In genomic region chr2:95531254-95531771, GRCh38 we compare ENCODE assay signal across 21 cellular contexts. TPM values are rescaled to one million over a fixed set of nuclear protein-coding genes. Genes with fewer than 3 reads are reported as not detected.
DNase-seq lines count a peak whose midpoint lies in the region; ATAC-seq, FAIRE-seq and TF ChIP-seq lines count a peak whose summit lies in the region.
"Had no signal": no experiment of that assay in that cellular context is flagged by ENCODE, and none has a peak within 500 bp of the region (broad histone marks: within the 10 kb centered on the region; RNA-seq: fewer than 3 reads in every experiment).

No MANE protein-coding gene starts in this region.

- peak; percentile 37 to 69 for ATAC-seq in activated naive CD4-positive, alpha-beta T cell treated with anti-CD3 and anti-CD28 coated beads, Interleukin-2, amount 50 U/mL, for 72 hours
- peak; percentile 17 for ATAC-seq in HG02610 (IDR thresholded peaks at IDR 0.05; ENCODE audit: unreplicated experiment)
- ATAC-seq in stimulated activated effector memory CD8-positive, alpha-beta T cell treated with anti-CD3 and anti-CD28 coated beads, Interleukin-12 subunit alpha, Interleukin-12 subunit beta, amount 100 ng/mL, for 72 hours: peak; percentile 27
- no peak for ATAC-seq in gastrocnemius medialis
- no peak for ATAC-seq in pancreas
- ATAC-seq: body of pancreas, Panc1, T-cell had no signal

- in situ Hi-C loops in gastrocnemius medialis (cut with MboI; ENCODE audit: low sequenced_read_pairs in 4 of 4): no loop called here

- H3K27ac Mint-ChIP-seq in activated naive CD4-positive, alpha-beta T cell treated with anti-CD3 and anti-CD28 coated beads, Interleukin-2, amount 50 U/mL, for 72 hours: peak overlapping the region in 1 of 2 donors; percentile 79
- H3K27ac Mint-ChIP-seq in activated T-helper 2 cell treated with anti-CD3 and anti-CD28 coated beads, Interferon-gamma antibody, Interleukin-2, Interleukin-4, amounts not matched to agents 10 μg/mL and 5 μg/mL and 100 μg/mL, durations not matched to agents 14 hours and 24 hours and 36 hours: peak overlapping the region; percentile 84
- no peak overlapping the region for H3K27ac Mint-ChIP-seq in stimulated activated effector memory CD8-positive, alpha-beta T cell treated with anti-CD3 and anti-CD28 coated beads, Interleukin-12 subunit alpha, Interleukin-12 subunit beta, amount 100 ng/mL, for 72 hours
- H3K27ac Mint-ChIP-seq: T-cell had no signal

- peaks cover 31% of the 10 kb centered on the region for H3K4me1 Mint-ChIP-seq in activated T-helper 2 cell treated with anti-CD3 and anti-CD28 coated beads, Interferon-gamma antibody, Interleukin-2, Interleukin-4, amounts not matched to agents 10 μg/mL and 5 μg/mL and 100 μg/mL, durations not matched to agents 14 hours and 24 hours and 36 hours (ENCODE audit: low read depth)
- peaks cover 10% of the 10 kb centered on the region for H3K4me1 Mint-ChIP-seq in stimulated activated effector memory CD8-positive, alpha-beta T cell treated with anti-CD3 and anti-CD28 coated beads, Interleukin-12 subunit alpha, Interleukin-12 subunit beta, amount 100 ng/mL, for 72 hours

- peak overlapping the region; percentile 4 for H3K4me3 Mint-ChIP-seq in activated T-helper 2 cell treated with anti-CD3 and anti-CD28 coated beads, Interferon-gamma antibody, Interleukin-2, Interleukin-4, amounts not matched to agents 10 μg/mL and 5 μg/mL and 100 μg/mL, durations not matched to agents 14 hours and 24 hours and 36 hours (ENCODE audit: low read depth)
- H3K4me3 Mint-ChIP-seq in stimulated activated effector memory CD8-positive, alpha-beta T cell treated with anti-CD3 and anti-CD28 coated beads, Interleukin-12 subunit alpha, Interleukin-12 subunit beta, amount 100 ng/mL, for 72 hours: no peak overlapping the region
- H3K4me3 Mint-ChIP-seq: T-cell had no signal

- H3K4me3 ChIP-seq in suprapubic skin (no peak overlapping the region), gastrocnemius medialis (no peak overlapping the region), pancreas (no peak overlapping the region)
- H3K4me3 ChIP-seq: body of pancreas, testis had no signal

- no peak for DNase-seq in activated naive CD4-positive, alpha-beta T cell treated with anti-CD3 and anti-CD28 coated beads, Interleukin-2, amount 50 U/mL, for 72 hours (ENCODE audit: low spot score in 2 of 2)
- no peak for DNase-seq in activated naive CD4-positive, alpha-beta T cell (lab: John Stamatoyannopoulos, UW)
- no peak for DNase-seq in activated T-helper 2 cell treated with anti-CD3 and anti-CD28 coated beads, Interferon-gamma antibody, Interleukin-2, Interleukin-4, amounts not matched to agents 10 μg/mL and 5 μg/mL and 100 μg/mL, durations not matched to agents 14 hours and 24 hours and 36 hours (ENCODE audit: low spot score)
- no peak for DNase-seq in stimulated activated effector memory CD8-positive, alpha-beta T cell treated with anti-CD3 and anti-CD28 coated beads, Interleukin-12 subunit alpha, Interleukin-12 subunit beta, amount 100 ng/mL, for 72 hours (ENCODE audit: low spot score in 2 of 2)
- DNase-seq in suprapubic skin (ENCODE audit: low spot score in 2 of 2) (no peak), gastrocnemius medialis (no peak), pancreas (no peak)
- DNase-seq: ACHN; activated CD4-positive, CD25-positive, alpha-beta regulatory T cell treated with anti-CD3 and anti-CD28 coated beads, Interleukin-2, amount 50 U/mL, for 72 hours; body of pancreas; effector CD8-positive, alpha-beta T cell; GF-D8; NCI-H187 treated with DMSO at 0.1 percent for 48 hours; NCI-H526 treated with DMSO at 0.1 percent for 48 hours; occipital lobe; T-cell; testis had no signal

- H3K27me3 Mint-ChIP-seq in activated T-helper 2 cell treated with anti-CD3 and anti-CD28 coated beads, Interferon-gamma antibody, Interleukin-2, Interleukin-4, amounts not matched to agents 10 μg/mL and 5 μg/mL and 100 μg/mL, durations not matched to agents 14 hours and 24 hours and 36 hours (ENCODE audit: low read depth): no peaks in the 10 kb centered on the region

- H3K36me3 ChIP-seq in suprapubic skin: peaks cover 13% of the 10 kb centered on the region
- H3K36me3 ChIP-seq in gastrocnemius medialis: no peaks in the 10 kb centered on the region
- H3K36me3 ChIP-seq in pancreas: no peaks in the 10 kb centered on the region

- H3K27me3 ChIP-seq in suprapubic skin: no peaks in the 10 kb centered on the region
- H3K27me3 ChIP-seq in gastrocnemius medialis: peaks cover 0 to 3% (median 0%) of the 10 kb centered on the region in 3 donors
- no peaks in the 10 kb centered on the region for H3K27me3 ChIP-seq in pancreas
- H3K27me3 ChIP-seq: body of pancreas, testis had no signal

- no peak for FAIRE-seq in pancreas (lab: Jason Lieb, UNC)

- TF ChIP-seq POLR2A in suprapubic skin (IDR thresholded peaks at IDR 0.05) (no peak), gastrocnemius medialis (IDR thresholded peaks at IDR 0.05) (no peak)

- H3K36me3 Mint-ChIP-seq in activated naive CD4-positive, alpha-beta T cell treated with anti-CD3 and anti-CD28 coated beads, Interleukin-2, amount 50 U/mL, for 72 hours: peaks cover 48 to 71% of the 10 kb centered on the region in 2 donors
- H3K36me3 Mint-ChIP-seq in activated T-helper 2 cell treated with anti-CD3 and anti-CD28 coated beads, Interferon-gamma antibody, Interleukin-2, Interleukin-4, amounts not matched to agents 10 μg/mL and 5 μg/mL and 100 μg/mL, durations not matched to agents 14 hours and 24 hours and 36 hours (ENCODE audit: low read depth): peaks cover 56% of the 10 kb centered on the region
- H3K36me3 Mint-ChIP-seq in stimulated activated effector memory CD8-positive, alpha-beta T cell treated with anti-CD3 and anti-CD28 coated beads, Interleukin-12 subunit alpha, Interleukin-12 subunit beta, amount 100 ng/mL, for 72 hours: no peaks in the 10 kb centered on the region

- WGBS in suprapubic skin: 80% methylated on average over 4 of the region's 4 CpGs
- 85 to 92% methylated on average over 4 of the region's 4 CpGs for WGBS in pancreas, 2 donors

- peaks cover 11% of the 10 kb centered on the region for H3K4me1 ChIP-seq in suprapubic skin
- H3K4me1 ChIP-seq in gastrocnemius medialis: no peaks in the 10 kb centered on the region
- peaks cover 0 to 9% (median 0%) of the 10 kb centered on the region in 3 donors for H3K4me1 ChIP-seq in pancreas
- H3K4me1 ChIP-seq: testis had no signal

- H3K9me3 Mint-ChIP-seq in activated naive CD4-positive, alpha-beta T cell treated with anti-CD3 and anti-CD28 coated beads, Interleukin-2, amount 50 U/mL, for 72 hours: peaks cover 19 to 21% of the 10 kb centered on the region in 2 donors
- no peaks in the 10 kb centered on the region for H3K9me3 Mint-ChIP-seq in activated T-helper 2 cell treated with anti-CD3 and anti-CD28 coated beads, Interferon-gamma antibody, Interleukin-2, Interleukin-4, amounts not matched to agents 10 μg/mL and 5 μg/mL and 100 μg/mL, durations not matched to agents 14 hours and 24 hours and 36 hours
- H3K9me3 Mint-ChIP-seq in stimulated activated effector memory CD8-positive, alpha-beta T cell treated with anti-CD3 and anti-CD28 coated beads, Interleukin-12 subunit alpha, Interleukin-12 subunit beta, amount 100 ng/mL, for 72 hours: peaks cover 2% of the 10 kb centered on the region

- TF ChIP-seq CTCF in suprapubic skin (IDR thresholded peaks at IDR 0.05) (no peak), gastrocnemius medialis (IDR thresholded peaks at IDR 0.05 in 4 of 5, conservative IDR thresholded peaks at IDR 0.05 in 1 of 5) (no peak), pancreas (IDR thresholded peaks at IDR 0.05) (no peak)

- H3K27ac ChIP-seq in suprapubic skin (no peak overlapping the region), gastrocnemius medialis (no peak overlapping the region), pancreas (no peak overlapping the region)
- H3K27ac ChIP-seq: body of pancreas, testis had no signal

- intact Hi-C loops in activated T-helper 2 cell treated with anti-CD3 and anti-CD28 coated beads, Interferon-gamma antibody, Interleukin-2, Interleukin-4, amounts not matched to agents 10 μg/mL and 5 μg/mL and 100 μg/mL, durations not matched to agents 14 hours and 24 hours and 36 hours (cut with micrococcal nuclease): loop anchor here (1.0 kb wide), 1 partner anchor 8 kb away; no protein-coding TSS in a partner anchor
- intact Hi-C loops in gastrocnemius medialis (cut with DNase I; ENCODE audit: low total_unique reads) (no loop called here), pancreas (cut with DNase I) (no loop called here)

- TF ChIP-seq EP300 in suprapubic skin (IDR thresholded peaks at IDR 0.05): no peak

- H3K9me3 ChIP-seq in suprapubic skin (no peaks in the 10 kb centered on the region), gastrocnemius medialis (no peaks in the 10 kb centered on the region), pancreas (no peaks in the 10 kb centered on the region)
- H3K9me3 ChIP-seq: body of pancreas, testis had no signal

RNA-seq across cellular contexts. Expression of gene TRIM43B, which starts 46.8 kb away (rescaled TPM):
- total RNA-seq in activated naive CD4-positive, alpha-beta T cell treated with anti-CD3 and anti-CD28 coated beads, Interleukin-2, amount 50 U/mL, for 72 hours: not detected
- total RNA-seq in activated T-helper 2 cell treated with anti-CD3 and anti-CD28 coated beads, Interferon-gamma antibody, Interleukin-2, Interleukin-4, amounts not matched to agents 10 μg/mL and 5 μg/mL and 100 μg/mL, durations not matched to agents 14 hours and 24 hours and 36 hours: not detected in 2 replicates
- total RNA-seq in suprapubic skin (not detected), gastrocnemius medialis (not detected), pancreas (not detected)
- polyA plus RNA-seq in pancreas: not detected
- total RNA-seq: body of pancreas, fibroblast of villous mesenchyme, mesenteric fat pad, occipital lobe, T-cell had no signal

Comparison
In these comparisons a context has a peak if more than half of its experiments do, and no peak if none do; other contexts are left out.
1. ATAC-seq: peak in activated naive CD4-positive, alpha-beta T cell treated with anti-CD3 and anti-CD28 coated beads, Interleukin-2, amount 50 U/mL, for 72 hours (2 of 2), HG02610 (single experiment) and stimulated activated effector memory CD8-positive, alpha-beta T cell treated with anti-CD3 and anti-CD28 coated beads, Interleukin-12 subunit alpha, Interleukin-12 subunit beta, amount 100 ng/mL, for 72 hours (single experiment); none in gastrocnemius medialis (0 of 2) and pancreas (0 of 4).